ENCODE assay signal across 19 cellular contexts in the genomic region with DNA sequence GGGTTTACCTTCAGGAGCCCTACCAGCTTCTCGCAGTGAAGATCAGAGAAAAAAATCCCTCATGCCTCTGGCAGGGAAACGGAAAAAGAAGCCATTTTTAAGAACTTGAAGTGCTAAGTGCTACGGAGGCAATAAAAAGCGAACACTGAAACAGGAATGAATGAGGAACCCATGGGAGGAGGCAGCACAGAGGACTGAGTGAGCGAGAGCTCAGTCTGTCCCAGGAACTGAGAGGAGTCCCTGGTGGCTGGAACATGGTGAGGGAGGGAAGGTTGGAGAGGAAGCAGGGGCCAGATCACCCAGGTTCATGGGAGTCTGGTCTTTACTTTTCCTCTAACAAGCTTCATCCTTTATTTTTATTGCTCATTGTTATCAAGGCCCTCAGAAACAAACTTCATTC.
"Had no signal": no experiment of that assay in that cellular context is flagged by ENCODE, and none has a peak within 500 bp of the region (broad histone marks: within the 10 kb centered on the region; RNA-seq: fewer than 3 reads in every experiment).

No MANE protein-coding gene starts in this region.

- H3K36me3 ChIP-seq: heart left ventricle, ovary, tibial nerve, upper lobe of right lung, vagina had no signal

- H3K9me3 ChIP-seq: heart left ventricle, ovary, testis, tibial nerve, upper lobe of right lung, vagina had no signal

- H3K4me3 ChIP-seq: coronary artery, heart left ventricle, lung, ovary, testis, tibial nerve, upper lobe of right lung, vagina had no signal

- H3K4me1 ChIP-seq: testis, tibial nerve, upper lobe of right lung, vagina had no signal

- DNase-seq: effector CD8-positive, alpha-beta T cell; foreskin melanocyte; heart left ventricle; hippocampal formation; left colon; left ventricle myocardium superior; naive thymus-derived CD8-positive, alpha-beta T cell; ovary; right cardiac atrium; stimulated activated CD4-positive, alpha-beta T cell treated with anti-CD3 and anti-CD28 coated beads, Interleukin-4, amount 100 ng/mL, for 1 hour; testis; upper lobe of right lung had no signal

- H3K27ac ChIP-seq: coronary artery, heart left ventricle, ovary, testis, tibial nerve, upper lobe of right lung, vagina had no signal

- H3K27me3 ChIP-seq: heart left ventricle, ovary, testis, tibial nerve, upper lobe of right lung, vagina had no signal

- H3K4me1 Mint-ChIP-seq: naive thymus-derived CD8-positive, alpha-beta T cell had no signal

- ATAC-seq: left colon; left ventricle myocardium superior; naive thymus-derived CD8-positive, alpha-beta T cell; right cardiac atrium; stimulated activated memory B cell treated with anti-CD40 and anti-IgM and Interleukin-4, amounts not matched to agents 10 μg/mL and 1 μg/mL and 100 μg/mL, for 72 hours; upper lobe of right lung had no signal

- H3K9me3 Mint-ChIP-seq: naive thymus-derived CD8-positive, alpha-beta T cell; neural crest cell; stimulated activated memory B cell treated with anti-CD40 and anti-IgM and Interleukin-4, amounts not matched to agents 10 μg/mL and 1 μg/mL and 100 μg/mL, for 72 hours; stimulated activated naive CD8-positive, alpha-beta T cell treated with anti-CD3 and anti-CD28 coated beads, Interleukin-15, Interleukin-2, amounts not matched to agents 100 ng/mL and 50 ng/mL, for 24 hours had no signal

- H3K27ac Mint-ChIP-seq: naive thymus-derived CD8-positive, alpha-beta T cell; stimulated activated memory B cell treated with anti-CD40 and anti-IgM and Interleukin-4, amounts not matched to agents 10 μg/mL and 1 μg/mL and 100 μg/mL, for 72 hours; stimulated activated naive CD8-positive, alpha-beta T cell treated with anti-CD3 and anti-CD28 coated beads, Interleukin-15, Interleukin-2, amounts not matched to agents 100 ng/mL and 50 ng/mL, for 24 hours had no signal

- H3K36me3 Mint-ChIP-seq: naive thymus-derived CD8-positive, alpha-beta T cell; stimulated activated memory B cell treated with anti-CD40 and anti-IgM and Interleukin-4, amounts not matched to agents 10 μg/mL and 1 μg/mL and 100 μg/mL, for 72 hours had no signal

- H3K4me3 Mint-ChIP-seq: naive thymus-derived CD8-positive, alpha-beta T cell; neural crest cell; stimulated activated memory B cell treated with anti-CD40 and anti-IgM and Interleukin-4, amounts not matched to agents 10 μg/mL and 1 μg/mL and 100 μg/mL, for 72 hours; stimulated activated naive CD8-positive, alpha-beta T cell treated with anti-CD3 and anti-CD28 coated beads, Interleukin-15, Interleukin-2, amounts not matched to agents 100 ng/mL and 50 ng/mL, for 24 hours had no signal
